8 cellular contexts compared by ENCODE assay signal in the genomic region with DNA sequence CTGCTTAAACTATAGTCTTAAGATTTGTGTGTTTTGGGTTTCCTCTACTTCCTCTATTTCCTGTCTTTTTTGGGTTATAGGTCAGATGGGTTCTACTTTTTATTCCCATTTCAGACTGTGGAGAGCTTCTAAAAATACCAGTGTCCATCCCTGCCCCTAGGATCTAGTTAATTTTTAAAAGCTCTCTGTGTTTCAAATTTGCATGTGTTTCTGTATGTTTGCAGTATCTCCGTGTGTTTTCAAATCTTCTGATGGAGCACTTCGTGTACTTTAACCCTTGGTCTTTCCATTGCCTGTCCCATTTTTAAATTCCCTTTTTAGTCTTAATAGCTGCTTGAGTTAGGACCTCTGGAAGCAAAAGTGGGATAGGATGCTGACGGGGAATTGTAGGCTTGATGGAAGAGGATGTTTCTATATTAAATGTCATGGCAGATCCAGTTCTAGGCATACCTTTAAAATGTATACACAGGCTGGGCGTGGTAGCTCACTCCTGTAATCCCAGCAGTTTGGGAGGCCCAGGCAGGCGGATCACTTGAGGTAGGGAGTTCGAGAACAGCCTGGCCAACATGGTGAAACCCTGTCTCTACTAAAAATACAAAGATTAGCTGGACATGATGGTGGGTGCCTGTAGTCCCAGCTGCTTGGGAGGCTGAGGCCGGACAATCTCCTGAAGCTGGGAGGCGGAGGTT. TPM values are rescaled to one million over a fixed set of nuclear protein-coding genes. Genes with fewer than 3 reads are reported as not detected.
DNase-seq lines count a peak whose midpoint lies in the region; ATAC-seq and TF ChIP-seq lines count a peak whose summit lies in the region.

No MANE protein-coding gene starts in this region.

- peaks cover 95% of the 10 kb centered on the region for H3K79me2 ChIP-seq in DOHH2 (ENCODE audit: control insufficient read depth, low read length)

- peaks cover 77% of the 10 kb centered on the region for H3K4me1 ChIP-seq in DOHH2 (ENCODE audit: control insufficient read depth, low read length)
- peaks cover 67% of the 10 kb centered on the region for H3K4me1 ChIP-seq in SJSA1 (replicated peaks)
- peaks cover 74 to 93% (median 89%) of the 10 kb centered on the region in 4 donors for H3K4me1 ChIP-seq in esophagus muscularis mucosa
- H3K4me1 ChIP-seq in sigmoid colon = peaks cover 0 to 91% (median 81%) of the 10 kb centered on the region in 4 donors

- ATAC-seq in GM18909 (IDR thresholded peaks at IDR 0.05; ENCODE audit: poor library complexity, unreplicated experiment) = no peak

- peaks cover 14% of the 10 kb centered on the region for H3F3A ChIP-seq in DOHH2 (ENCODE audit: control insufficient read depth, insufficient read depth)

- H3K4me3 ChIP-seq in DOHH2 (ENCODE audit: low read length) = no peak overlapping the region
- no peak overlapping the region for H3K4me3 ChIP-seq in SJSA1
- H3K4me3 ChIP-seq in esophagus muscularis mucosa = peak overlapping the region; percentile 12 to 30 (median 24)
- peak overlapping the region in 3 of 4 donors; percentile 1 to 7 (median 2) for H3K4me3 ChIP-seq in sigmoid colon

- H3K27ac ChIP-seq in DOHH2 (ENCODE audit: low read depth, low read length) (no peak overlapping the region), SJSA1 (peak overlapping the region; percentile 88), esophagus muscularis mucosa (replicated peaks in 1 of 4) (peak overlapping the region; percentile 89 to 98 (median 94)), sigmoid colon (peak overlapping the region; percentile 91 to 96 (median 94))

- no peak for TF ChIP-seq CTCF in DOHH2 (IDR thresholded peaks at IDR 0.05; ENCODE audit: low read depth, low read length, poor library complexity, severe bottlenecking)
- no peak for TF ChIP-seq CTCF in esophagus muscularis mucosa (IDR thresholded peaks at IDR 0.05)
- TF ChIP-seq CTCF in sigmoid colon (IDR thresholded peaks at IDR 0.05) = no peak

- H4K20me1 ChIP-seq in DOHH2 (ENCODE audit: control insufficient read depth, insufficient read depth, low read depth, low read length) = no peaks in the 10 kb centered on the region

- TF ChIP-seq POLR2A in esophagus muscularis mucosa (IDR thresholded peaks at IDR 0.05; ENCODE audit: low read depth) (no peak), sigmoid colon (IDR thresholded peaks at IDR 0.05) (no peak)

- 62% methylated on average over 8 of the region's 8 CpGs for WGBS in esophagus muscularis mucosa
- 55 to 69% methylated on average over 8 of the region's 8 CpGs for WGBS in sigmoid colon, 2 donors

- H3K36me3 ChIP-seq in DOHH2 (ENCODE audit: control insufficient read depth, low read length) (peaks cover 38% of the 10 kb centered on the region), SJSA1 (peaks cover 54% of the 10 kb centered on the region), esophagus muscularis mucosa (no peaks in the 10 kb centered on the region), sigmoid colon (peaks cover 0 to 5% (median 0%) of the 10 kb centered on the region in 4 donors)

- intact Hi-C loops in esophagus muscularis mucosa (cut with DNase I) = no loop called here
- intact Hi-C loops in sigmoid colon (cut with DNase I) = no loop called here

- no peaks in the 10 kb centered on the region for H3K27me3 ChIP-seq in DOHH2 (ENCODE audit: control insufficient read depth, low read length)
- H3K27me3 ChIP-seq in SJSA1 (replicated peaks) = no peaks in the 10 kb centered on the region
- no peaks in the 10 kb centered on the region for H3K27me3 ChIP-seq in esophagus muscularis mucosa
- no peaks in the 10 kb centered on the region for H3K27me3 ChIP-seq in sigmoid colon

- DNase-seq in SJSA1 (ENCODE audit: low read depth in 1 of 2, low spot score in 2 of 2) (no peak), esophagus muscularis mucosa (ENCODE audit: extremely low spot score) (no peak), sigmoid colon (no peak), SKM-1 (lab: John Stamatoyannopoulos, UW; ENCODE audit: unreplicated experiment) (no peak), NCI-H1694 (lab: John Stamatoyannopoulos, UW) (no peak)
- DNase-seq in NK-92 treated with Interleukin-12 subunit alpha and Interleukin-12 subunit beta, amount 100 ng/mL, for 24 hours (lab: John Stamatoyannopoulos, UW) = no peak

- TF ChIP-seq EP300 in esophagus muscularis mucosa (IDR thresholded peaks at IDR 0.05) (no peak), sigmoid colon (IDR thresholded peaks at IDR 0.05) (no peak)

- H3K9me2 ChIP-seq in DOHH2 (replicated peaks; ENCODE audit: control insufficient read depth, low read length) = no peaks in the 10 kb centered on the region

- H3K4me2 ChIP-seq in DOHH2 (ENCODE audit: low read length) = peak overlapping the region; percentile 86; the same call in 1 of the 2 replicates

- no peaks in the 10 kb centered on the region for H3K9me3 ChIP-seq in DOHH2 (ENCODE audit: control insufficient read depth, insufficient read depth, low read length)
- no peaks in the 10 kb centered on the region for H3K9me3 ChIP-seq in SJSA1 (replicated peaks)
- no peaks in the 10 kb centered on the region for H3K9me3 ChIP-seq in esophagus muscularis mucosa
- H3K9me3 ChIP-seq in sigmoid colon = no peaks in the 10 kb centered on the region

RNA-seq across cellular contexts. Expression of gene CHD2, which starts 8.4 kb away (rescaled TPM):
- 37.6 and 43.7 TPM in 2 replicates for total RNA-seq in SJSA1 (2014; rRNA removed; shearing (Covaris generic))
- 10 to 100 TPM; 54.3 to 86.0 (median 62.8) TPM for total RNA-seq in esophagus muscularis mucosa
- 100 to 1,000 TPM in 1 of 4 donors, 10 to 100 TPM in 3; 75.9 to 108 (median 90.0) TPM for total RNA-seq in sigmoid colon
- polyA plus RNA-seq in sigmoid colon = 10 to 100 TPM; 16.0 to 48.4 (median 16.8) TPM

Comparison
In these comparisons a context has a peak if more than half of its experiments do, and no peak if none do; other contexts are left out.
1. H3K4me3 ChIP-seq: peak in esophagus muscularis mucosa (4 of 4) and sigmoid colon (3 of 4); none in DOHH2 (single experiment) and SJSA1 (single experiment).